ENCODE assay signal across 21 cellular contexts in the genomic region with DNA sequence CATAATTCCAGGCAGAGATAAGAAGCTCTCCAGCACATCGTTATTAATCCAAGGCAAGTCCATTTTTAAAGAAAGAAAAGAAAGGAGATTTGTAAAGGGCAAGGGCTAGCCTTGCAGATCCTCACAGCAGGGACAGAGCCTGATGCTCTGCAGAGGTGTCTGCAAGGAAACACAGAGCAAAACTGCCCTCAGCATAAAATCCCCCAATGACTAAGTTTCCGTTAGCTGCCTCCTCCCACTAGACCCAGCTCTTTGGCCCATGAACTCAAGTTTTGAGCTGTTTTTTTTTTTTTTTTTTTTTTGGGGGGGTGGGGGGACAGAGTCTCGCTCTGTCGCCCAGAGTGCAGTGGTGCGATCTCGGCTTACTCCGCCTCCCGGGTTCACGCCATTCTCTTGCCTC.
"Had no signal": no experiment of that assay in that cellular context is flagged by ENCODE, and none has a peak within 500 bp of the region (broad histone marks: within the 10 kb centered on the region; RNA-seq: fewer than 3 reads in every experiment).

No MANE protein-coding gene starts in this region.

- H3K27me3 Mint-ChIP-seq: naive B cell had no signal

- H3K36me3 ChIP-seq: esophagus squamous epithelium, gastrocnemius medialis, heart right ventricle, left lung had no signal

- H3K27me3 ChIP-seq: dorsolateral prefrontal cortex, esophagus squamous epithelium, gastrocnemius medialis, heart right ventricle, left lung had no signal

- H3K4me3 Mint-ChIP-seq: memory B cell, naive B cell had no signal

- H3K4me1 ChIP-seq: esophagus squamous epithelium, gastrocnemius medialis, heart right ventricle, left lung had no signal

- H3K4me3 ChIP-seq: coronary artery, dorsolateral prefrontal cortex, esophagus squamous epithelium, gastrocnemius medialis, heart right ventricle, left lung, lung, mucosa of descending colon had no signal

- H3K27ac Mint-ChIP-seq: memory B cell, naive B cell had no signal

- DNase-seq: dermis blood vessel endothelial cell; dorsolateral prefrontal cortex; effector CD4-positive, alpha-beta T cell; effector memory CD4-positive, alpha-beta T cell; esophagus squamous epithelium; foreskin fibroblast; foreskin melanocyte; gastrocnemius medialis; glutamatergic neuron; heart right ventricle; hippocampal formation; left cardiac atrium; left lung; left ventricle myocardium superior; mammary epithelial cell; mesendoderm; mucosa of descending colon; naive B cell had no signal

- H3K4me1 Mint-ChIP-seq: naive B cell had no signal

- H3K9me3 ChIP-seq: esophagus squamous epithelium, gastrocnemius medialis, mucosa of descending colon had no signal

- ATAC-seq: gastrocnemius medialis, heart right ventricle, left cardiac atrium, left lung, left ventricle myocardium superior, mucosa of descending colon had no signal

- H3K27ac ChIP-seq: coronary artery, dorsolateral prefrontal cortex, esophagus squamous epithelium, gastrocnemius medialis, heart right ventricle, left lung had no signal
